Comparison of ENCODE assay signal across 17 cellular contexts in the genomic region with DNA sequence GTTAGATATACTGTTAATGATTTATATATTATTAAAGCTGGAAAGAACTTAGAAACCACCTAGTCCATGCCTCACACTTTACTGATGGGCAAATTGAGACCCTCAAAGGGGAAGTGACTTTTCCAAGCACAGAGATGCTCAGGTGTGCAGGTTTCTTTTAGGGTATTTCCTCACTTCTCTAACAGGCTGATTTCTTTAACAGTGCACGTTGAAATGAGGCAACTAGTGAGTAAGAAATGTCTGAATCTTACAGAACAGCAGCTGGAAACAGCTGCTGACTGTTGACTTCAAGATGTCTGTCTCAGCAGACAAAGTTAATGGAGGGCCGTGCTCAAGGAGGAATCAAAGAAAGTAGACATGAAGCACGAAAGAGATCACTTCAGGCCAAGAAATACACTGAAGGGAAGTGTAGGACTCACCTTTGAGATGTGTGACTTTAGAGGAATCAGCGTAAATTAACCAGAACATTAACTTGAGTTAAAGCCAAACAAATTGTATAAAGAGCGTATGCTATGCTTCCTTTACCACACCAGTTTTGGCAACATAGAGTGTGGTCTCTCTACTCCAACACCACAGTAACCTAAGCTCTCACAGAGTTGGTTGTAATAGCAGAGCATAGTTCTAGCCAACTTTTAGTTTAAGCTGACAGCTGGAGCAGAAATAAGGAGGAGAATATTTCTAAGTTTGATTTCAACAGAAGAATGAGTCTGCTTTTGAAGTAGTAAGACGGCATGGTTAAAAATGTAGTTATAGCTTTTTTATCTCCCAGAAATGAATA.
DNase-seq lines count a peak whose midpoint lies in the region; ATAC-seq lines count a peak whose summit lies in the region.
"Had no signal": no experiment of that assay in that cellular context is flagged by ENCODE, and none has a peak within 500 bp of the region (broad histone marks: within the 10 kb centered on the region; RNA-seq: fewer than 3 reads in every experiment).

No MANE protein-coding gene starts in this region.

- H3K36me3 Mint-ChIP-seq in activated naive CD8-positive, alpha-beta T cell: peaks cover 40% of the 10 kb centered on the region
- H3K36me3 Mint-ChIP-seq in activated naive CD8-positive, alpha-beta T cell treated with anti-CD3 and anti-CD28 coated beads for 36 hours: peaks cover 40% of the 10 kb centered on the region
- H3K36me3 Mint-ChIP-seq in central memory CD8-positive, alpha-beta T cell (ENCODE audit: insufficient read depth): peaks cover 59% of the 10 kb centered on the region

- no peaks in the 10 kb centered on the region for H3K27me3 Mint-ChIP-seq in activated naive CD8-positive, alpha-beta T cell
- H3K27me3 Mint-ChIP-seq in activated naive CD8-positive, alpha-beta T cell treated with anti-CD3 and anti-CD28 coated beads for 36 hours: no peaks in the 10 kb centered on the region
- no peaks in the 10 kb centered on the region for H3K27me3 Mint-ChIP-seq in central memory CD8-positive, alpha-beta T cell

- no peak for DNase-seq in activated naive CD8-positive, alpha-beta T cell treated with anti-CD3 and anti-CD28 coated beads for 36 hours
- DNase-seq in central memory CD8-positive, alpha-beta T cell (ENCODE audit: low spot score in 2 of 2): no peak
- DNase-seq in left kidney (ENCODE audit: low read depth, low spot score) (peak; percentile 49), T-helper 1 cell (no peak), NCI-H446 (lab: John Stamatoyannopoulos, UW) (no peak), SKM-1 (lab: John Stamatoyannopoulos, UW; ENCODE audit: unreplicated experiment) (no peak)
- DNase-seq: 8988T; activated CD4-positive, CD25-positive, alpha-beta regulatory T cell treated with anti-CD3 and anti-CD28 coated beads, Interleukin-2, amount 50 U/mL, for 72 hours; activated naive CD4-positive, alpha-beta T cell treated with anti-CD3 and anti-CD28 coated beads, Interleukin-2, amount 10 ng/mL, durations not matched to agents 7 days and 5 days; C1 segment of cervical spinal cord; foreskin fibroblast; NCI-H748 treated with DMSO at 0.1 percent for 48 hours; right lobe of liver; stimulated activated CD4-positive, alpha-beta T cell treated with anti-CD3 and anti-CD28 coated beads, Interleukin-1b, Interleukin-23, amount 100 ng/mL, for 48 hours had no signal

- no peak overlapping the region for H3K4me3 Mint-ChIP-seq in activated naive CD8-positive, alpha-beta T cell
- no peak overlapping the region for H3K4me3 Mint-ChIP-seq in activated naive CD8-positive, alpha-beta T cell treated with anti-CD3 and anti-CD28 coated beads for 36 hours
- H3K4me3 Mint-ChIP-seq in central memory CD8-positive, alpha-beta T cell: no peak overlapping the region
- H3K4me3 Mint-ChIP-seq: activated naive CD4-positive, alpha-beta T cell treated with anti-CD3 and anti-CD28 coated beads, Interleukin-2, amount 10 ng/mL, durations not matched to agents 7 days and 5 days; neural crest cell had no signal

- H3K27ac Mint-ChIP-seq in activated naive CD8-positive, alpha-beta T cell: peak overlapping the region; percentile 47
- H3K27ac Mint-ChIP-seq in activated naive CD8-positive, alpha-beta T cell treated with anti-CD3 and anti-CD28 coated beads for 36 hours: no peak overlapping the region
- H3K27ac Mint-ChIP-seq in central memory CD8-positive, alpha-beta T cell (ENCODE audit: low read depth): peak overlapping the region; percentile 73

- peak; percentile 19 for ATAC-seq in central memory CD8-positive, alpha-beta T cell (replicated peaks; ENCODE audit: extremely low read depth, poor library complexity, severe bottlenecking)
- ATAC-seq in GM19397 (IDR thresholded peaks at IDR 0.05; ENCODE audit: unreplicated experiment): no peak
- ATAC-seq: right lobe of liver had no signal

- peaks cover 14% of the 10 kb centered on the region for H3K4me1 Mint-ChIP-seq in activated naive CD8-positive, alpha-beta T cell (ENCODE audit: low read depth)
- peaks cover 15% of the 10 kb centered on the region for H3K4me1 Mint-ChIP-seq in activated naive CD8-positive, alpha-beta T cell treated with anti-CD3 and anti-CD28 coated beads for 36 hours
- peaks cover 53% of the 10 kb centered on the region for H3K4me1 Mint-ChIP-seq in central memory CD8-positive, alpha-beta T cell
- H3K4me1 Mint-ChIP-seq: neural crest cell had no signal

- peaks cover 22% of the 10 kb centered on the region for H3K9me3 Mint-ChIP-seq in activated naive CD8-positive, alpha-beta T cell (ENCODE audit: low read depth)
- peaks cover 24% of the 10 kb centered on the region for H3K9me3 Mint-ChIP-seq in activated naive CD8-positive, alpha-beta T cell treated with anti-CD3 and anti-CD28 coated beads for 36 hours
- no peaks in the 10 kb centered on the region for H3K9me3 Mint-ChIP-seq in central memory CD8-positive, alpha-beta T cell
